Comparison of ENCODE assay signal across 13 cellular contexts in the genomic region with DNA sequence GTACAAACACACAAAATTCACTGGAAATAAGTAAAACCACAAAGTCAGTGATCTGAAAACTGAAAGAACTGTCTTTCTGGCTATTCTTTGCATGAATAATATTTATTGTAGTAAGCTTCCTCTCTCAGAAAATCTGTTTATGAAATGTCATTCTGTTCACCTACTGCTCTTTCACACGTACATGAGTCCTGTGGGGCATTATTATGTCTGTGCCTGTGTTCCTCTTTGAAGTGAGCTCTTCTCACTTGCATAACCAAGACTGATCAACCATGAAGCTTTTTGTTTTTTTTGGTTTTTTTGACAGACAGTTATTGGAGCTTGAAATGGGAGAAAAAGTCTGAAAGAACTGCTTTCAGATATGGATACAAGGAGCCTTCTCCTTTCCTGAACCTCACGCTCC.
DNase-seq lines count a peak whose midpoint lies in the region; ATAC-seq and TF ChIP-seq lines count a peak whose summit lies in the region.
"Had no signal": no experiment of that assay in that cellular context is flagged by ENCODE, and none has a peak within 500 bp of the region (broad histone marks: within the 10 kb centered on the region; RNA-seq: fewer than 3 reads in every experiment).

No MANE protein-coding gene starts in this region.

- peak; percentile 88 for ATAC-seq in GM18502 (IDR thresholded peaks at IDR 0.05; ENCODE audit: poor library complexity, unreplicated experiment)
- peak; percentile 96 for ATAC-seq in GM19468 (IDR thresholded peaks at IDR 0.05; ENCODE audit: extremely low read depth, unreplicated experiment)
- ATAC-seq in HG03064 (IDR thresholded peaks at IDR 0.05; ENCODE audit: low read depth, unreplicated experiment) = peak; percentile 94

- H3K4me1 ChIP-seq in SJCRH30 = no peaks in the 10 kb centered on the region

- H3K36me3 Mint-ChIP-seq in activated T-helper 2 cell treated with anti-CD3 and anti-CD28 coated beads, Interferon-gamma antibody, Interleukin-2, Interleukin-4, amounts not matched to agents 10 μg/mL and 5 μg/mL and 100 μg/mL, durations not matched to agents 14 hours and 24 hours and 36 hours (ENCODE audit: low read depth) = peaks cover 17% of the 10 kb centered on the region

- peak overlapping the region; percentile 47 for H3K27ac Mint-ChIP-seq in activated T-helper 2 cell treated with anti-CD3 and anti-CD28 coated beads, Interferon-gamma antibody, Interleukin-2, Interleukin-4, amounts not matched to agents 10 μg/mL and 5 μg/mL and 100 μg/mL, durations not matched to agents 14 hours and 24 hours and 36 hours
- H3K27ac Mint-ChIP-seq: activated naive CD4-positive, alpha-beta T cell treated with anti-CD3 and anti-CD28 coated beads for 36 hours had no signal

- intact Hi-C loops in activated T-helper 2 cell treated with anti-CD3 and anti-CD28 coated beads, Interferon-gamma antibody, Interleukin-2, Interleukin-4, amounts not matched to agents 10 μg/mL and 5 μg/mL and 100 μg/mL, durations not matched to agents 14 hours and 24 hours and 36 hours (cut with micrococcal nuclease) = no loop called here

- no peak for DNase-seq in activated T-helper 2 cell treated with anti-CD3 and anti-CD28 coated beads, Interferon-gamma antibody, Interleukin-2, Interleukin-4, amounts not matched to agents 10 μg/mL and 5 μg/mL and 100 μg/mL, durations not matched to agents 14 hours and 24 hours and 36 hours (ENCODE audit: low spot score)
- DNase-seq in SJCRH30 (no peak), ecto neural progenitor cell (ENCODE audit: low spot score) (no peak), coronary artery (ENCODE audit: low spot score) (no peak)
- no peak for DNase-seq in stimulated activated naive CD4-positive, alpha-beta T cell (lab: John Stamatoyannopoulos, UW)
- DNase-seq: activated naive CD4-positive, alpha-beta T cell treated with anti-CD3 and anti-CD28 coated beads for 36 hours; effector CD8-positive, alpha-beta T cell; GM23248; nephron progenitor cell; trophoblast cell had no signal

- no peak overlapping the region for H3K4me3 ChIP-seq in SJCRH30
- no peak overlapping the region for H3K4me3 ChIP-seq in coronary artery
- H3K4me3 ChIP-seq: GM23248 had no signal

- H3K27me3 ChIP-seq in SJCRH30 = no peaks in the 10 kb centered on the region

- H3K27ac ChIP-seq in SJCRH30 = no peak overlapping the region
- H3K27ac ChIP-seq in coronary artery = no peak overlapping the region
- H3K27ac ChIP-seq: GM23248 had no signal

- peaks cover 38% of the 10 kb centered on the region for H3K4me1 Mint-ChIP-seq in activated T-helper 2 cell treated with anti-CD3 and anti-CD28 coated beads, Interferon-gamma antibody, Interleukin-2, Interleukin-4, amounts not matched to agents 10 μg/mL and 5 μg/mL and 100 μg/mL, durations not matched to agents 14 hours and 24 hours and 36 hours (ENCODE audit: low read depth)

- no peak for TF ChIP-seq CTCF in coronary artery (IDR thresholded peaks at IDR 0.05)

- no peaks in the 10 kb centered on the region for H3K36me3 ChIP-seq in SJCRH30

- H3K9me3 Mint-ChIP-seq in activated T-helper 2 cell treated with anti-CD3 and anti-CD28 coated beads, Interferon-gamma antibody, Interleukin-2, Interleukin-4, amounts not matched to agents 10 μg/mL and 5 μg/mL and 100 μg/mL, durations not matched to agents 14 hours and 24 hours and 36 hours = no peaks in the 10 kb centered on the region
- H3K9me3 Mint-ChIP-seq: activated naive CD4-positive, alpha-beta T cell treated with anti-CD3 and anti-CD28 coated beads for 36 hours had no signal

- no peaks in the 10 kb centered on the region for H3K27me3 Mint-ChIP-seq in activated T-helper 2 cell treated with anti-CD3 and anti-CD28 coated beads, Interferon-gamma antibody, Interleukin-2, Interleukin-4, amounts not matched to agents 10 μg/mL and 5 μg/mL and 100 μg/mL, durations not matched to agents 14 hours and 24 hours and 36 hours (ENCODE audit: low read depth)

- H3K9me3 ChIP-seq in SJCRH30 (replicated peaks) = no peaks in the 10 kb centered on the region

- H3K4me3 Mint-ChIP-seq in activated T-helper 2 cell treated with anti-CD3 and anti-CD28 coated beads, Interferon-gamma antibody, Interleukin-2, Interleukin-4, amounts not matched to agents 10 μg/mL and 5 μg/mL and 100 μg/mL, durations not matched to agents 14 hours and 24 hours and 36 hours (ENCODE audit: low read depth) = peak overlapping the region; percentile 33
- H3K4me3 Mint-ChIP-seq: activated naive CD4-positive, alpha-beta T cell treated with anti-CD3 and anti-CD28 coated beads for 36 hours; nephron progenitor cell had no signal
